Comparison of ENCODE assay signal across 18 cellular contexts in genomic region chr20:10253750-10254149, GRCh38. TPM values are rescaled to one million over a fixed set of nuclear protein-coding genes. Genes with fewer than 3 reads are reported as not detected.
DNase-seq lines count a peak whose midpoint lies in the region; ATAC-seq lines count a peak whose summit lies in the region.
"Had no signal": no experiment of that assay in that cellular context is flagged by ENCODE, and none has a peak within 500 bp of the region (broad histone marks: within the 10 kb centered on the region; RNA-seq: fewer than 3 reads in every experiment).

No MANE protein-coding gene starts in this region.

- H3K9me3 ChIP-seq in naive thymus-derived CD4-positive, alpha-beta T cell (ENCODE audit: control insufficient read depth in 2 of 3, low read length in 3 of 3), result no peaks in the 10 kb centered on the region
- H3K9me3 ChIP-seq: BE2C, Peyer's patch had no signal

- H3K27me3 Mint-ChIP-seq in naive thymus-derived CD4-positive, alpha-beta T cell, result peaks cover 0 to 16% (median 10%) of the 10 kb centered on the region in 5 donors

- POLR2A ChIA-PET in naive thymus-derived CD4-positive, alpha-beta T cell (lab: Charles Lee), result no interaction called here

- CTCF ChIA-PET in naive thymus-derived CD4-positive, alpha-beta T cell (lab: Charles Lee), result no interaction called here

- H3K36me3 Mint-ChIP-seq in naive thymus-derived CD4-positive, alpha-beta T cell, result no peaks in the 10 kb centered on the region
- H3K36me3 Mint-ChIP-seq: CD8-positive, alpha-beta memory T cell had no signal

- no peak overlapping the region for H3K4me3 ChIP-seq in naive thymus-derived CD4-positive, alpha-beta T cell (ENCODE audit: low read length)
- H3K4me3 ChIP-seq: Peyer's patch had no signal

- no peak overlapping the region for H3K4me3 Mint-ChIP-seq in naive thymus-derived CD4-positive, alpha-beta T cell
- H3K4me3 Mint-ChIP-seq: CD8-positive, alpha-beta memory T cell; H9 had no signal

- H3K4me1 Mint-ChIP-seq in naive thymus-derived CD4-positive, alpha-beta T cell, result no peaks in the 10 kb centered on the region
- H3K4me1 Mint-ChIP-seq: CD8-positive, alpha-beta memory T cell had no signal

- H3K9me3 Mint-ChIP-seq in naive thymus-derived CD4-positive, alpha-beta T cell, result peaks cover 0 to 1% (median 0%) of the 10 kb centered on the region in 11 donors
- H3K9me3 Mint-ChIP-seq: CD8-positive, alpha-beta memory T cell; H9 had no signal

- no peak overlapping the region for H3K27ac Mint-ChIP-seq in naive thymus-derived CD4-positive, alpha-beta T cell
- H3K27ac Mint-ChIP-seq: CD8-positive, alpha-beta memory T cell; H9 had no signal

- DNase-seq in DMS 273 (lab: John Stamatoyannopoulos, UW; ENCODE audit: unreplicated experiment) (peak; percentile 86), MV-4-11 (lab: John Stamatoyannopoulos, UW) (peak; percentile 1), RPMI7951 (ENCODE audit: low read depth) (peak; percentile 30), HuH-7.5 (ENCODE audit: low spot score) (no peak)
- no peak for DNase-seq in naive thymus-derived CD4-positive, alpha-beta T cell
- DNase-seq: BE2C; CD8-positive, alpha-beta memory T cell; EL; H9; IMR-90; NCI-H1436 treated with DMSO at 0.1 percent for 48 hours; NCI-H345; NCI-H774; Peyer's patch had no signal

- no peaks in the 10 kb centered on the region for H3K27me3 ChIP-seq in naive thymus-derived CD4-positive, alpha-beta T cell (ENCODE audit: control insufficient read depth in 2 of 2, insufficient read depth in 2 of 2, low read length in 2 of 2)
- H3K27me3 ChIP-seq: BE2C, Peyer's patch had no signal

- intact Hi-C loops in naive thymus-derived CD4-positive, alpha-beta T cell (cut with micrococcal nuclease), result no loop called here

- no peaks in the 10 kb centered on the region for H3K36me3 ChIP-seq in naive thymus-derived CD4-positive, alpha-beta T cell (ENCODE audit: control insufficient read depth in 2 of 3, insufficient read depth in 3 of 3, low read length in 3 of 3)
- H3K36me3 ChIP-seq: BE2C, Peyer's patch had no signal

- H3K4me1 ChIP-seq in naive thymus-derived CD4-positive, alpha-beta T cell (ENCODE audit: control insufficient read depth in 2 of 2, insufficient read depth in 2 of 2, low read length in 2 of 2), result no peaks in the 10 kb centered on the region
- H3K4me1 ChIP-seq: BE2C, Peyer's patch had no signal

- H3K27ac ChIP-seq in naive thymus-derived CD4-positive, alpha-beta T cell (ENCODE audit: low read depth, low read length), result no peak overlapping the region
- H3K27ac ChIP-seq: Peyer's patch had no signal

- peak; percentile 27 for ATAC-seq in naive thymus-derived CD4-positive, alpha-beta T cell
- ATAC-seq in HG02885 (IDR thresholded peaks at IDR 0.05; ENCODE audit: poor library complexity, unreplicated experiment), result no peak
- ATAC-seq in GM18511 (IDR thresholded peaks at IDR 0.05; ENCODE audit: unreplicated experiment), result no peak
- ATAC-seq in GM21786 (IDR thresholded peaks at IDR 0.05; ENCODE audit: unreplicated experiment), result no peak
- ATAC-seq: SK-N-SH treated with all-trans-retinoic acid at 6 μM for 48 hours had no signal

RNA-seq across cellular contexts. Expression of gene SNAP25, which starts 35.1 kb away (rescaled TPM):
- total RNA-seq in RPMI7951 (2014; rRNA removed; shearing (Covaris generic)), result 31.3 and 42.7 TPM in 2 replicates
- under 1 TPM in 1 of 5 experiments, not detected in 4; 0.39 TPM for total RNA-seq in naive thymus-derived CD4-positive, alpha-beta T cell
- polyA plus RNA-seq in naive thymus-derived CD4-positive, alpha-beta T cell, result under 1 TPM in 1 of 2 donors, not detected in 1; 0.11 TPM
- polyA plus RNA-seq: CD8-positive, alpha-beta memory T cell had no signal

Comparison
In these comparisons a context has a peak if more than half of its experiments do, and no peak if none do; other contexts are left out.
1. DNase-seq: peak in DMS 273 (single experiment), MV-4-11 (single experiment) and RPMI7951 (single experiment); none in naive thymus-derived CD4-positive, alpha-beta T cell (0 of 9) and HuH-7.5 (single experiment).
2. RNA of gene SNAP25, which starts 35.1 kb away (total RNA-seq): 31.3 to 42.7 TPM in RPMI7951; 0.39 TPM in naive thymus-derived CD4-positive, alpha-beta T cell; every median in the first group is over 10 times any median in the second.